Comparison of ENCODE assay signal across 1 cellular context in genomic region chr18:57772387-57772799, GRCh38.
A peak's percentile ranks its signal among the peaks of the same experiment; 100 is the strongest.
TF ChIP-seq lines count a peak whose summit lies in the region.

No MANE protein-coding gene starts in this region.

TF ChIP-seq in HepG2, 621 proteins besides CTCF, POLR2A, EP300 and RAD21 (continued from another document and continues in another):
- no peak for TF ChIP-seq DPF2 (CRISPR knock-in tag; IDR thresholded peaks at IDR 0.05; ENCODE audit: borderline replicate concordance, low read depth)
- no peak for TF ChIP-seq AGO2 (optimal IDR thresholded peaks at IDR 0.05; ENCODE audit: low read depth, low read length)
- no peak for TF ChIP-seq ZNF850 (CRISPR knock-in tag; conservative IDR thresholded peaks at IDR 0.05)
- no peak for TF ChIP-seq ZNF235 (CRISPR knock-in tag; IDR thresholded peaks at IDR 0.05; ENCODE audit: borderline replicate concordance)
- TF ChIP-seq ZFY (CRISPR knock-in tag; IDR thresholded peaks at IDR 0.05), result peak; percentile 72
- TF ChIP-seq ZXDC (CRISPR knock-in tag; IDR thresholded peaks at IDR 0.05), result no peak
- no peak for TF ChIP-seq ZNF556 (CRISPR knock-in tag; IDR thresholded peaks at IDR 0.05; ENCODE audit: borderline replicate concordance)
- no peak for TF ChIP-seq NFE2 (CRISPR knock-in tag; IDR thresholded peaks at IDR 0.05)
- TF ChIP-seq IRF1 (CRISPR knock-in tag; IDR thresholded peaks at IDR 0.05; ENCODE audit: low read depth), result no peak
- TF ChIP-seq ZEB1 (IDR thresholded peaks at IDR 0.05; ENCODE audit: insufficient replicate concordance, low read depth), result no peak
- no peak for TF ChIP-seq ZBTB2 (CRISPR knock-in tag; IDR thresholded peaks at IDR 0.05; ENCODE audit: low read depth)
- no peak for TF ChIP-seq SKI (IDR thresholded peaks at IDR 0.05; ENCODE audit: partially characterized antibody)
- no peak for TF ChIP-seq RFX1 (IDR thresholded peaks at IDR 0.05)
- TF ChIP-seq, protein P1, sequence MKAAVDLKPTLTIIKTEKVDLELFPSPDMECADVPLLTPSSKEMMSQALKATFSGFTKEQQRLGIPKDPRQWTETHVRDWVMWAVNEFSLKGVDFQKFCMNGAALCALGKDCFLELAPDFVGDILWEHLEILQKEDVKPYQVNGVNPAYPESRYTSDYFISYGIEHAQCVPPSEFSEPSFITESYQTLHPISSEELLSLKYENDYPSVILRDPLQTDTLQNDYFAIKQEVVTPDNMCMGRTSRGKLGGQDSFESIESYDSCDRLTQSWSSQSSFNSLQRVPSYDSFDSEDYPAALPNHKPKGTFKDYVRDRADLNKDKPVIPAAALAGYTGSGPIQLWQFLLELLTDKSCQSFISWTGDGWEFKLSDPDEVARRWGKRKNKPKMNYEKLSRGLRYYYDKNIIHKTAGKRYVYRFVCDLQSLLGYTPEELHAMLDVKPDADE (CRISPR knock-in tag; IDR thresholded peaks at IDR 0.05), result no peak
- TF ChIP-seq, protein P2, sequence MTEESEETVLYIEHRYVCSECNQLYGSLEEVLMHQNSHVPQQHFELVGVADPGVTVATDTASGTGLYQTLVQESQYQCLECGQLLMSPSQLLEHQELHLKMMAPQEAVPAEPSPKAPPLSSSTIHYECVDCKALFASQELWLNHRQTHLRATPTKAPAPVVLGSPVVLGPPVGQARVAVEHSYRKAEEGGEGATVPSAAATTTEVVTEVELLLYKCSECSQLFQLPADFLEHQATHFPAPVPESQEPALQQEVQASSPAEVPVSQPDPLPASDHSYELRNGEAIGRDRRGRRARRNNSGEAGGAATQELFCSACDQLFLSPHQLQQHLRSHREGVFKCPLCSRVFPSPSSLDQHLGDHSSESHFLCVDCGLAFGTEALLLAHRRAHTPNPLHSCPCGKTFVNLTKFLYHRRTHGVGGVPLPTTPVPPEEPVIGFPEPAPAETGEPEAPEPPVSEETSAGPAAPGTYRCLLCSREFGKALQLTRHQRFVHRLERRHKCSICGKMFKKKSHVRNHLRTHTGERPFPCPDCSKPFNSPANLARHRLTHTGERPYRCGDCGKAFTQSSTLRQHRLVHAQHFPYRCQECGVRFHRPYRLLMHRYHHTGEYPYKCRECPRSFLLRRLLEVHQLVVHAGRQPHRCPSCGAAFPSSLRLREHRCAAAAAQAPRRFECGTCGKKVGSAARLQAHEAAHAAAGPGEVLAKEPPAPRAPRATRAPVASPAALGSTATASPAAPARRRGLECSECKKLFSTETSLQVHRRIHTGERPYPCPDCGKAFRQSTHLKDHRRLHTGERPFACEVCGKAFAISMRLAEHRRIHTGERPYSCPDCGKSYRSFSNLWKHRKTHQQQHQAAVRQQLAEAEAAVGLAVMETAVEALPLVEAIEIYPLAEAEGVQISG (CRISPR knock-in tag; IDR thresholded peaks at IDR 0.05), result peak; percentile 78
- TF ChIP-seq, protein P3, sequence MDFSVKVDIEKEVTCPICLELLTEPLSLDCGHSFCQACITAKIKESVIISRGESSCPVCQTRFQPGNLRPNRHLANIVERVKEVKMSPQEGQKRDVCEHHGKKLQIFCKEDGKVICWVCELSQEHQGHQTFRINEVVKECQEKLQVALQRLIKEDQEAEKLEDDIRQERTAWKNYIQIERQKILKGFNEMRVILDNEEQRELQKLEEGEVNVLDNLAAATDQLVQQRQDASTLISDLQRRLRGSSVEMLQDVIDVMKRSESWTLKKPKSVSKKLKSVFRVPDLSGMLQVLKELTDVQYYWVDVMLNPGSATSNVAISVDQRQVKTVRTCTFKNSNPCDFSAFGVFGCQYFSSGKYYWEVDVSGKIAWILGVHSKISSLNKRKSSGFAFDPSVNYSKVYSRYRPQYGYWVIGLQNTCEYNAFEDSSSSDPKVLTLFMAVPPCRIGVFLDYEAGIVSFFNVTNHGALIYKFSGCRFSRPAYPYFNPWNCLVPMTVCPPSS (IDR thresholded peaks at IDR 0.05), result no peak
- TF ChIP-seq SOX5 (CRISPR knock-in tag; IDR thresholded peaks at IDR 0.05; ENCODE audit: borderline replicate concordance), result peak; percentile 88
- TF ChIP-seq, protein P4, sequence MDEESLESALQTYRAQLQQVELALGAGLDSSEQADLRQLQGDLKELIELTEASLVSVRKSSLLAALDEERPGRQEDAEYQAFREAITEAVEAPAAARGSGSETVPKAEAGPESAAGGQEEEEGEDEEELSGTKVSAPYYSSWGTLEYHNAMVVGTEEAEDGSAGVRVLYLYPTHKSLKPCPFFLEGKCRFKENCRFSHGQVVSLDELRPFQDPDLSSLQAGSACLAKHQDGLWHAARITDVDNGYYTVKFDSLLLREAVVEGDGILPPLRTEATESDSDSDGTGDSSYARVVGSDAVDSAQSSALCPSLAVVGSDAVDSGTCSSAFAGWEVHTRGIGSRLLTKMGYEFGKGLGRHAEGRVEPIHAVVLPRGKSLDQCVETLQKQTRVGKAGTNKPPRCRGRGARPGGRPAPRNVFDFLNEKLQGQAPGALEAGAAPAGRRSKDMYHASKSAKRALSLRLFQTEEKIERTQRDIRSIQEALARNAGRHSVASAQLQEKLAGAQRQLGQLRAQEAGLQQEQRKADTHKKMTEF (CRISPR knock-in tag; IDR thresholded peaks at IDR 0.05), result peak; percentile 66
- TF ChIP-seq GATA4 (IDR thresholded peaks at IDR 0.05; ENCODE audit: borderline replicate concordance, low read depth), result no peak
- TF ChIP-seq ZNF670 (CRISPR knock-in tag; IDR thresholded peaks at IDR 0.05; ENCODE audit: borderline replicate concordance), result peak; percentile 43; the same call in 1 of the 2 replicates
- TF ChIP-seq MTF2 (CRISPR knock-in tag; IDR thresholded peaks at IDR 0.05; ENCODE audit: borderline replicate concordance), result no peak
- TF ChIP-seq RFXANK (CRISPR knock-in tag; IDR thresholded peaks at IDR 0.05), result no peak
- TF ChIP-seq FOXO4 (CRISPR knock-in tag; conservative IDR thresholded peaks at IDR 0.05), result no peak
- no peak for TF ChIP-seq NBN (conservative IDR thresholded peaks at IDR 0.05)
- no peak for TF ChIP-seq NFIB (CRISPR knock-in tag; IDR thresholded peaks at IDR 0.05; ENCODE audit: borderline replicate concordance)
- TF ChIP-seq EHMT2 (IDR thresholded peaks at IDR 0.05; ENCODE audit: borderline replicate concordance, low read depth, low read length), result no peak
- no peak for TF ChIP-seq ZNF207 (IDR thresholded peaks at IDR 0.05; ENCODE audit: borderline replicate concordance)
- TF ChIP-seq ZNF468 (CRISPR knock-in tag; IDR thresholded peaks at IDR 0.05), result no peak
- peak; percentile 70 for TF ChIP-seq IKZF5 (CRISPR knock-in tag; IDR thresholded peaks at IDR 0.05)
- TF ChIP-seq, protein P5, sequence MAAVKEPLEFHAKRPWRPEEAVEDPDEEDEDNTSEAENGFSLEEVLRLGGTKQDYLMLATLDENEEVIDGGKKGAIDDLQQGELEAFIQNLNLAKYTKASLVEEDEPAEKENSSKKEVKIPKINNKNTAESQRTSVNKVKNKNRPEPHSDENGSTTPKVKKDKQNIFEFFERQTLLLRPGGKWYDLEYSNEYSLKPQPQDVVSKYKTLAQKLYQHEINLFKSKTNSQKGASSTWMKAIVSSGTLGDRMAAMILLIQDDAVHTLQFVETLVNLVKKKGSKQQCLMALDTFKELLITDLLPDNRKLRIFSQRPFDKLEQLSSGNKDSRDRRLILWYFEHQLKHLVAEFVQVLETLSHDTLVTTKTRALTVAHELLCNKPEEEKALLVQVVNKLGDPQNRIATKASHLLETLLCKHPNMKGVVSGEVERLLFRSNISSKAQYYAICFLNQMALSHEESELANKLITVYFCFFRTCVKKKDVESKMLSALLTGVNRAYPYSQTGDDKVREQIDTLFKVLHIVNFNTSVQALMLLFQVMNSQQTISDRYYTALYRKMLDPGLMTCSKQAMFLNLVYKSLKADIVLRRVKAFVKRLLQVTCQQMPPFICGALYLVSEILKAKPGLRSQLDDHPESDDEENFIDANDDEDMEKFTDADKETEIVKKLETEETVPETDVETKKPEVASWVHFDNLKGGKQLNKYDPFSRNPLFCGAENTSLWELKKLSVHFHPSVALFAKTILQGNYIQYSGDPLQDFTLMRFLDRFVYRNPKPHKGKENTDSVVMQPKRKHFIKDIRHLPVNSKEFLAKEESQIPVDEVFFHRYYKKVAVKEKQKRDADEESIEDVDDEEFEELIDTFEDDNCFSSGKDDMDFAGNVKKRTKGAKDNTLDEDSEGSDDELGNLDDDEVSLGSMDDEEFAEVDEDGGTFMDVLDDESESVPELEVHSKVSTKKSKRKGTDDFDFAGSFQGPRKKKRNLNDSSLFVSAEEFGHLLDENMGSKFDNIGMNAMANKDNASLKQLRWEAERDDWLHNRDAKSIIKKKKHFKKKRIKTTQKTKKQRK (IDR thresholded peaks at IDR 0.05; ENCODE audit: low read length), result no peak
- peak; percentile 91; the same call in 1 of the 2 replicates for TF ChIP-seq MIER3 (CRISPR knock-in tag; IDR thresholded peaks at IDR 0.05; ENCODE audit: borderline replicate concordance)
- TF ChIP-seq ZSCAN20 (CRISPR knock-in tag; IDR thresholded peaks at IDR 0.05; ENCODE audit: borderline replicate concordance), result 0 out of 2 replicates have a peak, but pooled peaks have one; percentile 49
- no peak for TF ChIP-seq RBFOX2 (IDR thresholded peaks at IDR 0.05; ENCODE audit: low read depth, low read length)
- TF ChIP-seq THRA (CRISPR knock-in tag; IDR thresholded peaks at IDR 0.05; ENCODE audit: borderline replicate concordance), result peak; percentile 96
- TF ChIP-seq ZNF44 (CRISPR knock-in tag; IDR thresholded peaks at IDR 0.05), result 0 out of 2 replicates have a peak, but pooled peaks have one; percentile 58
- no peak for TF ChIP-seq SP2 (CRISPR knock-in tag; IDR thresholded peaks at IDR 0.05)
- no peak for TF ChIP-seq ZNF121 (CRISPR knock-in tag; IDR thresholded peaks at IDR 0.05)
- no peak for TF ChIP-seq ZNF296 (CRISPR knock-in tag; conservative IDR thresholded peaks at IDR 0.05)
